Comparison of ENCODE assay signal across 14 cellular contexts in the genomic region with DNA sequence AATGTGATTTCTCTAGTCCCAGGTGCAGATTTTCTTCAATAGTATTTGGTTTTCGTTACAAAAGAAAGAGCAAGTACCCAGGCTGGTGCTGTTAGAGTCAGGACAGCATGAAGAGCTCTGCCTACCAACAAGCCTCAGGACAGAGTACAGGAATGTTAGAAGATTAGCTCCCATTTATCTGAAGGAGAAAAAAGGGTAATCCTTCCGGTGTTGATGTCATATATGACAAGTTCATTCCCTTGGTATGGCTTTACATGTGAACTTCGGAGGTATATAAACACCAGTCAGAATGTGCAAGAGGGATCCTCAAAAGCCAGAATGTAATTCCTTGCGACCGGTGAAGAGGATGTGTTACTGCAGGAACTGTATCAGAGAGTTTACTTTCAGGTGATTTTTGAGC.
A peak's percentile ranks its signal among the peaks of the same experiment; 100 is the strongest.
DNase-seq lines count a peak whose midpoint lies in the region; TF ChIP-seq lines count a peak whose summit lies in the region.
"Had no signal": no experiment of that assay in that cellular context is flagged by ENCODE, and none has a peak within 500 bp of the region (broad histone marks: within the 10 kb centered on the region; RNA-seq: fewer than 3 reads in every experiment).

No MANE protein-coding gene starts in this region.

- no peaks in the 10 kb centered on the region for H3K36me3 ChIP-seq in Caco-2 (ENCODE audit: control insufficient read depth, insufficient read depth, low read length)

- H3K36me3 Mint-ChIP-seq in Caco-2 (ENCODE audit: insufficient read depth, unreplicated experiment) (peaks cover 22% of the 10 kb centered on the region), HFFc6 (ENCODE audit: low read depth) (no peaks in the 10 kb centered on the region)
- H3K36me3 Mint-ChIP-seq: CD8-positive, alpha-beta T cell had no signal

- in situ Hi-C loops in astrocyte of the cerebellum (cut with HindIII; ENCODE audit: low sequenced_read_pairs) = no loop called here

- no peaks in the 10 kb centered on the region for H3K27me3 Mint-ChIP-seq in Caco-2 (ENCODE audit: insufficient read depth, unreplicated experiment)
- H3K27me3 Mint-ChIP-seq in HFFc6 (ENCODE audit: insufficient read depth) = peaks cover 3% of the 10 kb centered on the region

- H3K4me1 Mint-ChIP-seq in Caco-2 (ENCODE audit: low read depth, unreplicated experiment) (peaks cover 27% of the 10 kb centered on the region), HFFc6 (ENCODE audit: low read depth) (peaks cover 47% of the 10 kb centered on the region)

- no peaks in the 10 kb centered on the region for H3K27me3 ChIP-seq in Caco-2 (replicated peaks; ENCODE audit: control insufficient read depth, insufficient read depth, low read length)

- H3K9me3 Mint-ChIP-seq in Caco-2 (ENCODE audit: unreplicated experiment) (no peaks in the 10 kb centered on the region), HFFc6 (no peaks in the 10 kb centered on the region)

- DNase-seq in Caco-2 (no peak), HFFc6 (no peak), astrocyte of the cerebellum (ENCODE audit: low read depth) (no peak), left kidney (ENCODE audit: low read depth, low spot score) (peak; percentile 30), HEK293T (ENCODE audit: extremely low spot score) (no peak), DMS79 (lab: John Stamatoyannopoulos, UW) (no peak), NCI-H2081 (lab: John Stamatoyannopoulos, UW) (no peak)
- DNase-seq in stimulated activated CD8-positive, alpha-beta memory T cell treated with anti-CD3 and anti-CD28 coated beads, Interleukin-4, amount 100 ng/mL, for 48 hours = no peak
- DNase-seq: activated CD4-positive, alpha-beta T cell treated with anti-CD3 and anti-CD28 coated beads, Interleukin-2, amount 50 U/mL, for 1 hour; CD8-positive, alpha-beta T cell; NCI-H1105; NCI-H526; substantia nigra had no signal

- intact Hi-C loops in Caco-2 (cut with micrococcal nuclease; ENCODE audit: unreplicated experiment) = loop anchor here (5.0 kb wide), 2 partner anchors 35 to 480 kb away; no protein-coding TSS in a partner anchor

- H3K27ac Mint-ChIP-seq in Caco-2 (ENCODE audit: unreplicated experiment) (no peak overlapping the region), HFFc6 (no peak overlapping the region)
- H3K27ac Mint-ChIP-seq: CD8-positive, alpha-beta T cell had no signal

- H3K4me3 Mint-ChIP-seq in Caco-2 (ENCODE audit: unreplicated experiment) (peak overlapping the region; percentile 83), HFFc6 (peak overlapping the region; percentile 88)
- H3K4me3 Mint-ChIP-seq: CD8-positive, alpha-beta T cell; memory B cell had no signal

- peaks cover 4% of the 10 kb centered on the region; the same call in 1 of the 2 replicates for H3K4me1 ChIP-seq in Caco-2

- BruUV-seq in Caco-2 (replicated peaks; lab: Mats Ljungman, UMichigan) = no TSS peak

- H3K9me3 ChIP-seq in Caco-2 = no peaks in the 10 kb centered on the region

- POLR2A ChIA-PET in Caco-2 (lab: Charles Lee) (no interaction called here), HEK293T (lab: Yijun Ruan, JAX) (interaction anchor here (0.8 to 1.3 kb wide), 3 partner anchors 49 to 226 kb away, joined by 3 to 4 read pairs (median 3); a partner anchor contains a TSS)

- TF ChIP-seq CTCF in Caco-2 (IDR thresholded peaks at IDR 0.05; ENCODE audit: insufficient read depth in 1 of 2, low read depth in 1 of 2, low read length in 1 of 2, severe bottlenecking in 1 of 2, unreplicated experiment in 1 of 2) (no peak), HFFc6 (IDR thresholded peaks at IDR 0.05) (no peak), astrocyte of the cerebellum (IDR thresholded peaks at IDR 0.05; ENCODE audit: low read depth, low read length, missing control alignments) (no peak)

- H3K4me3 ChIP-seq in Caco-2 (ENCODE audit: low read depth, low read length) = no peak overlapping the region
- H3K4me3 ChIP-seq in astrocyte of the cerebellum (ENCODE audit: low read depth, low read length) = peak overlapping the region; percentile 43

- CTCF ChIA-PET in Caco-2 (lab: Charles Lee) = interaction anchor here (1.1 kb wide), 1 partner anchor 58 kb away, joined by 3 read pairs; no protein-coding TSS in a partner anchor
- CTCF ChIA-PET in HEK293T (lab: Yijun Ruan, JAX) = interaction anchor here (0.6 kb wide), 1 partner anchor 123 kb away, joined by 4 read pairs; no protein-coding TSS in a partner anchor

TF ChIP-seq in HEK293T, 16 proteins besides CTCF, POLR2A, EP300 and RAD21:
- TF ChIP-seq TARDBP (IDR thresholded peaks at IDR 0.05) = no peak
- TF ChIP-seq L3MBTL2 (conservative IDR thresholded peaks at IDR 0.05) = no peak
- no peak for TF ChIP-seq HDGF (IDR thresholded peaks at IDR 0.05; ENCODE audit: borderline replicate concordance)
- no peak for TF ChIP-seq SUZ12 (IDR thresholded peaks at IDR 0.05)
- TF ChIP-seq NFRKB (IDR thresholded peaks at IDR 0.05) = no peak
- TF ChIP-seq FOXK2 (IDR thresholded peaks at IDR 0.05) = no peak
- no peak for TF ChIP-seq FOXA1 (IDR thresholded peaks at IDR 0.05)
- no peak for TF ChIP-seq FOXM1 (IDR thresholded peaks at IDR 0.05; ENCODE audit: borderline replicate concordance)
- no peak for TF ChIP-seq CTBP1 (IDR thresholded peaks at IDR 0.05; ENCODE audit: borderline replicate concordance)
- TF ChIP-seq ZNF384 (IDR thresholded peaks at IDR 0.05) = no peak
- no peak for TF ChIP-seq BHLHE40 (IDR thresholded peaks at IDR 0.05; ENCODE audit: borderline replicate concordance)
- no peak for TF ChIP-seq ELF4 (IDR thresholded peaks at IDR 0.05)
- TF ChIP-seq SP1 (IDR thresholded peaks at IDR 0.05) = no peak
- TF ChIP-seq LEF1 (IDR thresholded peaks at IDR 0.05; ENCODE audit: borderline replicate concordance) = no peak
- no peak for TF ChIP-seq ARNT (IDR thresholded peaks at IDR 0.05)
